Comparison of ENCODE assay signal across 15 cellular contexts in the genomic region with DNA sequence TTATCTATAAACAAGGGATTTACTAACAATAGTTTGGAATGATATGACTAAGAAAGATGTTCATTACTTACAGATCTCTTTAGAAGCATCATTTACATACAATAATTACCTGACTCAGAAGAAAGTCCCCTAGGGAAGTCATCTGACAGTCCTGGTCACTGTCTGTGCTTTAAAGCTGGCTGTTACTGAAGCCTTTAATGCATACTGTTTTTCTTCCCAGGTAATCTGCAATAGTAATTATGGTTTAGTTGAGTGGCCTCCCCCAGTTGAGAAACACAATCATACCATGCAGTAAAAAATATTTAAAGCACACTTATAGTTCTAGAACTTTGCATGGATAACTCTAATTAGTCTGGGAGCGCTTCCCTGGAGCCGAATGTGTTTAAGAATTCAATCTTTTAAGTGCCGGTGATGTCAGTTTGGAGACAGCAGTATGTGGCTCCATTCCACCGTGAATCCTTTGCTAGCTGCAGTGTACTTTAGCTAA.
A peak's percentile ranks its signal among the peaks of the same experiment; 100 is the strongest.
DNase-seq lines count a peak whose midpoint lies in the region; ATAC-seq and TF ChIP-seq lines count a peak whose summit lies in the region.
"Had no signal": no experiment of that assay in that cellular context is flagged by ENCODE, and none has a peak within 500 bp of the region (broad histone marks: within the 10 kb centered on the region; RNA-seq: fewer than 3 reads in every experiment).

No MANE protein-coding gene starts in this region.

- no peaks in the 10 kb centered on the region for H3K9me3 Mint-ChIP-seq in activated T-cell treated with anti-CD3 and anti-CD28 coated beads, Interleukin-2, amount 50 U/mL, for 72 hours
- peaks cover 2 to 9% (median 5%) of the 10 kb centered on the region in 5 experiments for H3K9me3 Mint-ChIP-seq in brain
- no peaks in the 10 kb centered on the region for H3K9me3 Mint-ChIP-seq in stimulated activated effector memory CD8-positive, alpha-beta T cell treated with anti-CD3 and anti-CD28 coated beads, Interleukin-12 subunit alpha, Interleukin-12 subunit beta, amount 100 ng/mL, for 72 hours
- H3K9me3 Mint-ChIP-seq: stimulated activated naive CD8-positive, alpha-beta T cell treated with anti-CD3 and anti-CD28 coated beads, Interleukin-15, Interleukin-2, amounts not matched to agents 100 ng/mL and 50 ng/mL, for 24 hours had no signal

- no peak overlapping the region for H3K4me3 ChIP-seq in right lobe of liver
- H3K4me3 ChIP-seq: body of pancreas had no signal

- peaks cover 0 to 1% of the 10 kb centered on the region in 2 donors for H3K36me3 Mint-ChIP-seq in activated T-cell treated with anti-CD3 and anti-CD28 coated beads, Interleukin-2, amount 50 U/mL, for 72 hours (ENCODE audit: insufficient read depth in 2 of 2)
- H3K36me3 Mint-ChIP-seq in brain, result peaks cover 7% of the 10 kb centered on the region
- peaks cover 6% of the 10 kb centered on the region for H3K36me3 Mint-ChIP-seq in stimulated activated effector memory CD8-positive, alpha-beta T cell treated with anti-CD3 and anti-CD28 coated beads, Interleukin-12 subunit alpha, Interleukin-12 subunit beta, amount 100 ng/mL, for 72 hours

- TF ChIP-seq POLR2A in right lobe of liver (IDR thresholded peaks at IDR 0.05), result no peak

- peaks cover 0 to 18% (median 0%) of the 10 kb centered on the region in 4 donors for H3K4me1 ChIP-seq in right lobe of liver

- TF ChIP-seq CTCF in brain (conservative IDR thresholded peaks at IDR 0.05) (no peak), right lobe of liver (IDR thresholded peaks at IDR 0.05) (no peak)

- no peak overlapping the region for H3K27ac ChIP-seq in right lobe of liver
- H3K27ac ChIP-seq: C4-2B, RWPE1 had no signal

- intact Hi-C loops in right lobe of liver (cut with DNase I), result no loop called here

- no peak for DNase-seq in activated T-cell treated with anti-CD3 and anti-CD28 coated beads, Interleukin-2, amount 50 U/mL, for 72 hours
- no peak for DNase-seq in activated T-cell treated with anti-CD3 and anti-CD28 coated beads, Interleukin-2, amount 50 U/mL, for 48 hours
- DNase-seq in M059J (ENCODE audit: low read depth), result peak; percentile 15
- no peak for DNase-seq in stimulated activated effector memory CD8-positive, alpha-beta T cell treated with anti-CD3 and anti-CD28 coated beads, Interleukin-12 subunit alpha, Interleukin-12 subunit beta, amount 100 ng/mL, for 72 hours (ENCODE audit: low spot score in 2 of 2)
- DNase-seq in 8988T, result no peak
- DNase-seq in right lobe of liver, result no peak
- no peak for DNase-seq in DMS53 (lab: John Stamatoyannopoulos, UW)
- DNase-seq: body of pancreas, GF-D8, kidney glomerular epithelial cell had no signal

- 79% methylated on average over 4 of the region's 4 CpGs for WGBS in right lobe of liver (ENCODE audit: insufficient coverage, low coverage, low lambda C conversion rate, missing lambda C conversion rate)

- peak overlapping the region; percentile 56 to 67 for H3K4me3 Mint-ChIP-seq in activated T-cell treated with anti-CD3 and anti-CD28 coated beads, Interleukin-2, amount 50 U/mL, for 72 hours
- peak overlapping the region in 3 of 5 experiments; percentile 1 to 56 (median 47) for H3K4me3 Mint-ChIP-seq in brain
- no peak overlapping the region for H3K4me3 Mint-ChIP-seq in stimulated activated effector memory CD8-positive, alpha-beta T cell treated with anti-CD3 and anti-CD28 coated beads, Interleukin-12 subunit alpha, Interleukin-12 subunit beta, amount 100 ng/mL, for 72 hours
- H3K4me3 Mint-ChIP-seq: stimulated activated naive CD8-positive, alpha-beta T cell treated with anti-CD3 and anti-CD28 coated beads, Interleukin-15, Interleukin-2, amounts not matched to agents 100 ng/mL and 50 ng/mL, for 24 hours had no signal

- peak overlapping the region; percentile 78 for H3K27ac Mint-ChIP-seq in activated T-cell treated with anti-CD3 and anti-CD28 coated beads, Interleukin-2, amount 50 U/mL, for 72 hours
- peak overlapping the region in 4 of 5 experiments; percentile 28 to 71 (median 52) for H3K27ac Mint-ChIP-seq in brain
- H3K27ac Mint-ChIP-seq in stimulated activated effector memory CD8-positive, alpha-beta T cell treated with anti-CD3 and anti-CD28 coated beads, Interleukin-12 subunit alpha, Interleukin-12 subunit beta, amount 100 ng/mL, for 72 hours, result no peak overlapping the region

- ATAC-seq in activated T-cell treated with anti-CD3 and anti-CD28 coated beads, Interleukin-2, amount 50 U/mL, for 72 hours (replicated peaks in 1 of 2), result peak; percentile 44 to 50
- peak; percentile 54 for ATAC-seq in stimulated activated effector memory CD8-positive, alpha-beta T cell treated with anti-CD3 and anti-CD28 coated beads, Interleukin-12 subunit alpha, Interleukin-12 subunit beta, amount 100 ng/mL, for 72 hours
- no peak for ATAC-seq in right lobe of liver
- ATAC-seq: body of pancreas, sciatic nerve had no signal

- peaks cover 82% of the 10 kb centered on the region for H3K4me1 Mint-ChIP-seq in activated T-cell treated with anti-CD3 and anti-CD28 coated beads, Interleukin-2, amount 50 U/mL, for 72 hours (ENCODE audit: low read depth)
- H3K4me1 Mint-ChIP-seq in brain, result peaks cover 56% of the 10 kb centered on the region
- peaks cover 45% of the 10 kb centered on the region for H3K4me1 Mint-ChIP-seq in stimulated activated effector memory CD8-positive, alpha-beta T cell treated with anti-CD3 and anti-CD28 coated beads, Interleukin-12 subunit alpha, Interleukin-12 subunit beta, amount 100 ng/mL, for 72 hours

- H3K36me3 ChIP-seq in right lobe of liver, result no peaks in the 10 kb centered on the region

- H3K27me3 ChIP-seq in right lobe of liver, result no peaks in the 10 kb centered on the region
- H3K27me3 ChIP-seq: body of pancreas had no signal

- H3K9me3 ChIP-seq in right lobe of liver, result no peaks in the 10 kb centered on the region
- H3K9me3 ChIP-seq: body of pancreas had no signal

- H3K27me3 Mint-ChIP-seq in activated T-cell treated with anti-CD3 and anti-CD28 coated beads, Interleukin-2, amount 50 U/mL, for 72 hours (ENCODE audit: low read depth), result no peaks in the 10 kb centered on the region
- no peaks in the 10 kb centered on the region for H3K27me3 Mint-ChIP-seq in brain
- H3K27me3 Mint-ChIP-seq: stimulated activated naive CD8-positive, alpha-beta T cell treated with anti-CD3 and anti-CD28 coated beads, Interleukin-15, Interleukin-2, amounts not matched to agents 100 ng/mL and 50 ng/mL, for 24 hours had no signal

Comparison
In these comparisons a context has a peak if more than half of its experiments do, and no peak if none do; other contexts are left out.
1. ATAC-seq: peak in activated T-cell treated with anti-CD3 and anti-CD28 coated beads, Interleukin-2, amount 50 U/mL, for 72 hours (2 of 2) and stimulated activated effector memory CD8-positive, alpha-beta T cell treated with anti-CD3 and anti-CD28 coated beads, Interleukin-12 subunit alpha, Interleukin-12 subunit beta, amount 100 ng/mL, for 72 hours (single experiment); none in right lobe of liver (0 of 4).